1 cellular context compared by ENCODE assay signal in the genomic region with DNA sequence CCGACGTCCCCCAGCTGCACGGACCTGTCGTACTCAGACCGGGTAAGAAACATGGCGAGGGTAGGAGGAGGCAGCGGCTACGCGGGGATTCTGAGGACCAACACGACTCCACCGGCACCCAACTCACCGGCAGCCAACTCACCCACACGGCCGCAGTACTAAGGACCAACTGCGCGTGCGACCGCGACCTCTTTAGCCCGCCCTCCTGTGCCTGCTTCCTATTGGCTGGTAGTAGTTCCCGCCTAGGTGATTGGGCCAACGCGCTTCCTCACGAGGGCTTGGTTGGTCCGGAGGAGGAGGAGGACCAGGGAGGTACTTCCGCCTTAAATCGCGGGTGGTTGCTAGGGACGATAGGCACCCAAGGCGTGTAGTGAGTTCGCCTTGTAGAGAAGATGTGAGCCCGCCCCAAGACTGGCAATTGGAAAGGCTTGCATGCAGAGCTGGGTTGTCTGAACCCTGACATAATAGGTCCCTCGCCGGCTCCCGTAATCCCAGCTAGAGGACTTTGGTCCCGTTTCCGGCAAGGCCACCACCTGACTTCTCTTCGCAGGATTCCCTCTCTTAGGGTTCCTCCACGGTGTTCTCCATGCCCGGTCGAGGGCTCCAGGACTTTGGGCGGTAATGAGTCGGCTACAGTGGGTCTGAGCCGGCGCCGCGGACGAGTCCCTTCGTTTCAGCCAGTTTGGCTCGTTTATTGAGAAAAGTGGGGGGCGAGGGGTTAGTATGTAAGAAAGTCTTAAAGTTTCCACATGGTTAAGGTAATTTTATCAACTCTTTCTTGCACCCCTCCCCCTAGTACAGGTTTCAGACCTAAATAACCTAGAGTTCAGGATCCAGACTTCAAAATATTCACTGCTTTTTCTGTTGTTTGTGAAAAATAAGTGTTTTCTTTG.
TF ChIP-seq lines count a peak whose summit lies in the region.

A gene (minus strand): TSS at position 171 of the 893 bp plus-strand sequence. CDS start 118 bp downstream, at position 53.

TF ChIP-seq in K562, 482 proteins besides CTCF, POLR2A, EP300 and RAD21 (continued from another document and continues in another):
- no peak for TF ChIP-seq ETV6 (IDR thresholded peaks at IDR 0.05; ENCODE audit: borderline replicate concordance in 1 of 2, low read depth in 2 of 2, low read length in 1 of 2)
- no peak for TF ChIP-seq ETV6 (CRISPR knock-in tag; IDR thresholded peaks at IDR 0.05; ENCODE audit: borderline replicate concordance)
- TF ChIP-seq, protein P1, sequence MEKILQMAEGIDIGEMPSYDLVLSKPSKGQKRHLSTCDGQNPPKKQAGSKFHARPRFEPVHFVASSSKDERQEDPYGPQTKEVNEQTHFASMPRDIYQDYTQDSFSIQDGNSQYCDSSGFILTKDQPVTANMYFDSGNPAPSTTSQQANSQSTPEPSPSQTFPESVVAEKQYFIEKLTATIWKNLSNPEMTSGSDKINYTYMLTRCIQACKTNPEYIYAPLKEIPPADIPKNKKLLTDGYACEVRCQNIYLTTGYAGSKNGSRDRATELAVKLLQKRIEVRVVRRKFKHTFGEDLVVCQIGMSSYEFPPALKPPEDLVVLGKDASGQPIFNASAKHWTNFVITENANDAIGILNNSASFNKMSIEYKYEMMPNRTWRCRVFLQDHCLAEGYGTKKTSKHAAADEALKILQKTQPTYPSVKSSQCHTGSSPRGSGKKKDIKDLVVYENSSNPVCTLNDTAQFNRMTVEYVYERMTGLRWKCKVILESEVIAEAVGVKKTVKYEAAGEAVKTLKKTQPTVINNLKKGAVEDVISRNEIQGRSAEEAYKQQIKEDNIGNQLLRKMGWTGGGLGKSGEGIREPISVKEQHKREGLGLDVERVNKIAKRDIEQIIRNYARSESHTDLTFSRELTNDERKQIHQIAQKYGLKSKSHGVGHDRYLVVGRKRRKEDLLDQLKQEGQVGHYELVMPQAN (IDR thresholded peaks at IDR 0.05; ENCODE audit: borderline replicate concordance): peak; percentile 85; the same call in 1 of the 2 replicates
- TF ChIP-seq RBM25 (IDR thresholded peaks at IDR 0.05; ENCODE audit: low read depth, low read length, severe bottlenecking): peak; percentile 95
- peak; percentile 86 for TF ChIP-seq MYC (IDR thresholded peaks at IDR 0.05; ENCODE audit: low read depth, low read length)
- no peak for TF ChIP-seq MYC (CRISPR knock-in tag; IDR thresholded peaks at IDR 0.05; ENCODE audit: borderline replicate concordance, low read depth)
- TF ChIP-seq ARNT (IDR thresholded peaks at IDR 0.05): peak in 1 of 2 experiments; percentile 16; a peak in 2 of 4 replicates
- TF ChIP-seq, protein P2, sequence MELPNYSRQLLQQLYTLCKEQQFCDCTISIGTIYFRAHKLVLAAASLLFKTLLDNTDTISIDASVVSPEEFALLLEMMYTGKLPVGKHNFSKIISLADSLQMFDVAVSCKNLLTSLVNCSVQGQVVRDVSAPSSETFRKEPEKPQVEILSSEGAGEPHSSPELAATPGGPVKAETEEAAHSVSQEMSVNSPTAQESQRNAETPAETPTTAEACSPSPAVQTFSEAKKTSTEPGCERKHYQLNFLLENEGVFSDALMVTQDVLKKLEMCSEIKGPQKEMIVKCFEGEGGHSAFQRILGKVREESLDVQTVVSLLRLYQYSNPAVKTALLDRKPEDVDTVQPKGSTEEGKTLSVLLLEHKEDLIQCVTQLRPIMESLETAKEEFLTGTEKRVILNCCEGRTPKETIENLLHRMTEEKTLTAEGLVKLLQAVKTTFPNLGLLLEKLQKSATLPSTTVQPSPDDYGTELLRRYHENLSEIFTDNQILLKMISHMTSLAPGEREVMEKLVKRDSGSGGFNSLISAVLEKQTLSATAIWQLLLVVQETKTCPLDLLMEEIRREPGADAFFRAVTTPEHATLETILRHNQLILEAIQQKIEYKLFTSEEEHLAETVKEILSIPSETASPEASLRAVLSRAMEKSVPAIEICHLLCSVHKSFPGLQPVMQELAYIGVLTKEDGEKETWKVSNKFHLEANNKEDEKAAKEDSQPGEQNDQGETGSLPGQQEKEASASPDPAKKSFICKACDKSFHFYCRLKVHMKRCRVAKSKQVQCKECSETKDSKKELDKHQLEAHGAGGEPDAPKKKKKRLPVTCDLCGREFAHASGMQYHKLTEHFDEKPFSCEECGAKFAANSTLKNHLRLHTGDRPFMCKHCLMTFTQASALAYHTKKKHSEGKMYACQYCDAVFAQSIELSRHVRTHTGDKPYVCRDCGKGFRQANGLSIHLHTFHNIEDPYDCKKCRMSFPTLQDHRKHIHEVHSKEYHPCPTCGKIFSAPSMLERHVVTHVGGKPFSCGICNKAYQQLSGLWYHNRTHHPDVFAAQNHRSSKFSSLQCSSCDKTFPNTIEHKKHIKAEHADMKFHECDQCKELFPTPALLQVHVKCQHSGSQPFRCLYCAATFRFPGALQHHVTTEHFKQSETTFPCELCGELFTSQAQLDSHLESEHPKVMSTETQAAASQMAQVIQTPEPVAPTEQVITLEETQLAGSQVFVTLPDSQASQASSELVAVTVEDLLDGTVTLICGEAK (IDR thresholded peaks at IDR 0.05): peak; percentile 92
- TF ChIP-seq, protein P2 (CRISPR knock-in tag; IDR thresholded peaks at IDR 0.05): no peak
- TF ChIP-seq NR4A1 (CRISPR knock-in tag; IDR thresholded peaks at IDR 0.05): peak; percentile 63; the same call in 1 of the 2 replicates
- TF ChIP-seq NR4A1 (tag; IDR thresholded peaks at IDR 0.05): no peak
- no peak for TF ChIP-seq HOXB6 (CRISPR knock-in tag; IDR thresholded peaks at IDR 0.05; ENCODE audit: borderline replicate concordance)
- TF ChIP-seq, protein P3, sequence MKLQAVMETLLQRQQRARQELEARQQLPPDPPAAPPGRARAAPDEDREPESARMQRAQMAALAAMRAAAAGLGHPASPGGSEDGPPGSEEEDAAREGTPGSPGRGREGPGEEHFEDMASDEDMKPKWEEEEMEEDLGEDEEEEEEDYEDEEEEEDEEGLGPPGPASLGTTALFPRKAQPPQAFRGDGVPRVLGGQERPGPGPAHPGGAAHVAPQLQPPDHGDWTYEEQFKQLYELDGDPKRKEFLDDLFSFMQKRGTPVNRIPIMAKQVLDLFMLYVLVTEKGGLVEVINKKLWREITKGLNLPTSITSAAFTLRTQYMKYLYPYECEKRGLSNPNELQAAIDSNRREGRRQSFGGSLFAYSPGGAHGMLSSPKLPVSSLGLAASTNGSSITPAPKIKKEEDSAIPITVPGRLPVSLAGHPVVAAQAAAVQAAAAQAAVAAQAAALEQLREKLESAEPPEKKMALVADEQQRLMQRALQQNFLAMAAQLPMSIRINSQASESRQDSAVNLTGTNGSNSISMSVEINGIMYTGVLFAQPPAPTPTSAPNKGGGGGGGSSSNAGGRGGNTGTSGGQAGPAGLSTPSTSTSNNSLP (IDR thresholded peaks at IDR 0.05; ENCODE audit: borderline replicate concordance, low read depth, low read length): 0 out of 2 replicates have a peak, but pooled peaks have one; percentile 7
- peak; percentile 2 to 81; a peak in 2 of 4 replicates for TF ChIP-seq SIN3A (IDR thresholded peaks at IDR 0.05; ENCODE audit: borderline replicate concordance in 2 of 2, control insufficient read depth in 1 of 2, low read depth in 2 of 2, low read length in 2 of 2)
- TF ChIP-seq TAF7 (tag; IDR thresholded peaks at IDR 0.05): peak; percentile 82
- TF ChIP-seq ZNF316 (IDR thresholded peaks at IDR 0.05): no peak
- TF ChIP-seq MAZ (CRISPR knock-in tag; conservative IDR thresholded peaks at IDR 0.05 in 1 of 2, IDR thresholded peaks at IDR 0.05 in 1 of 2): peak; percentile 44 to 61; a peak in 3 of 4 replicates
- TF ChIP-seq HDAC3 (IDR thresholded peaks at IDR 0.05; ENCODE audit: borderline replicate concordance, partially characterized antibody): no peak
- TF ChIP-seq, protein P4, sequence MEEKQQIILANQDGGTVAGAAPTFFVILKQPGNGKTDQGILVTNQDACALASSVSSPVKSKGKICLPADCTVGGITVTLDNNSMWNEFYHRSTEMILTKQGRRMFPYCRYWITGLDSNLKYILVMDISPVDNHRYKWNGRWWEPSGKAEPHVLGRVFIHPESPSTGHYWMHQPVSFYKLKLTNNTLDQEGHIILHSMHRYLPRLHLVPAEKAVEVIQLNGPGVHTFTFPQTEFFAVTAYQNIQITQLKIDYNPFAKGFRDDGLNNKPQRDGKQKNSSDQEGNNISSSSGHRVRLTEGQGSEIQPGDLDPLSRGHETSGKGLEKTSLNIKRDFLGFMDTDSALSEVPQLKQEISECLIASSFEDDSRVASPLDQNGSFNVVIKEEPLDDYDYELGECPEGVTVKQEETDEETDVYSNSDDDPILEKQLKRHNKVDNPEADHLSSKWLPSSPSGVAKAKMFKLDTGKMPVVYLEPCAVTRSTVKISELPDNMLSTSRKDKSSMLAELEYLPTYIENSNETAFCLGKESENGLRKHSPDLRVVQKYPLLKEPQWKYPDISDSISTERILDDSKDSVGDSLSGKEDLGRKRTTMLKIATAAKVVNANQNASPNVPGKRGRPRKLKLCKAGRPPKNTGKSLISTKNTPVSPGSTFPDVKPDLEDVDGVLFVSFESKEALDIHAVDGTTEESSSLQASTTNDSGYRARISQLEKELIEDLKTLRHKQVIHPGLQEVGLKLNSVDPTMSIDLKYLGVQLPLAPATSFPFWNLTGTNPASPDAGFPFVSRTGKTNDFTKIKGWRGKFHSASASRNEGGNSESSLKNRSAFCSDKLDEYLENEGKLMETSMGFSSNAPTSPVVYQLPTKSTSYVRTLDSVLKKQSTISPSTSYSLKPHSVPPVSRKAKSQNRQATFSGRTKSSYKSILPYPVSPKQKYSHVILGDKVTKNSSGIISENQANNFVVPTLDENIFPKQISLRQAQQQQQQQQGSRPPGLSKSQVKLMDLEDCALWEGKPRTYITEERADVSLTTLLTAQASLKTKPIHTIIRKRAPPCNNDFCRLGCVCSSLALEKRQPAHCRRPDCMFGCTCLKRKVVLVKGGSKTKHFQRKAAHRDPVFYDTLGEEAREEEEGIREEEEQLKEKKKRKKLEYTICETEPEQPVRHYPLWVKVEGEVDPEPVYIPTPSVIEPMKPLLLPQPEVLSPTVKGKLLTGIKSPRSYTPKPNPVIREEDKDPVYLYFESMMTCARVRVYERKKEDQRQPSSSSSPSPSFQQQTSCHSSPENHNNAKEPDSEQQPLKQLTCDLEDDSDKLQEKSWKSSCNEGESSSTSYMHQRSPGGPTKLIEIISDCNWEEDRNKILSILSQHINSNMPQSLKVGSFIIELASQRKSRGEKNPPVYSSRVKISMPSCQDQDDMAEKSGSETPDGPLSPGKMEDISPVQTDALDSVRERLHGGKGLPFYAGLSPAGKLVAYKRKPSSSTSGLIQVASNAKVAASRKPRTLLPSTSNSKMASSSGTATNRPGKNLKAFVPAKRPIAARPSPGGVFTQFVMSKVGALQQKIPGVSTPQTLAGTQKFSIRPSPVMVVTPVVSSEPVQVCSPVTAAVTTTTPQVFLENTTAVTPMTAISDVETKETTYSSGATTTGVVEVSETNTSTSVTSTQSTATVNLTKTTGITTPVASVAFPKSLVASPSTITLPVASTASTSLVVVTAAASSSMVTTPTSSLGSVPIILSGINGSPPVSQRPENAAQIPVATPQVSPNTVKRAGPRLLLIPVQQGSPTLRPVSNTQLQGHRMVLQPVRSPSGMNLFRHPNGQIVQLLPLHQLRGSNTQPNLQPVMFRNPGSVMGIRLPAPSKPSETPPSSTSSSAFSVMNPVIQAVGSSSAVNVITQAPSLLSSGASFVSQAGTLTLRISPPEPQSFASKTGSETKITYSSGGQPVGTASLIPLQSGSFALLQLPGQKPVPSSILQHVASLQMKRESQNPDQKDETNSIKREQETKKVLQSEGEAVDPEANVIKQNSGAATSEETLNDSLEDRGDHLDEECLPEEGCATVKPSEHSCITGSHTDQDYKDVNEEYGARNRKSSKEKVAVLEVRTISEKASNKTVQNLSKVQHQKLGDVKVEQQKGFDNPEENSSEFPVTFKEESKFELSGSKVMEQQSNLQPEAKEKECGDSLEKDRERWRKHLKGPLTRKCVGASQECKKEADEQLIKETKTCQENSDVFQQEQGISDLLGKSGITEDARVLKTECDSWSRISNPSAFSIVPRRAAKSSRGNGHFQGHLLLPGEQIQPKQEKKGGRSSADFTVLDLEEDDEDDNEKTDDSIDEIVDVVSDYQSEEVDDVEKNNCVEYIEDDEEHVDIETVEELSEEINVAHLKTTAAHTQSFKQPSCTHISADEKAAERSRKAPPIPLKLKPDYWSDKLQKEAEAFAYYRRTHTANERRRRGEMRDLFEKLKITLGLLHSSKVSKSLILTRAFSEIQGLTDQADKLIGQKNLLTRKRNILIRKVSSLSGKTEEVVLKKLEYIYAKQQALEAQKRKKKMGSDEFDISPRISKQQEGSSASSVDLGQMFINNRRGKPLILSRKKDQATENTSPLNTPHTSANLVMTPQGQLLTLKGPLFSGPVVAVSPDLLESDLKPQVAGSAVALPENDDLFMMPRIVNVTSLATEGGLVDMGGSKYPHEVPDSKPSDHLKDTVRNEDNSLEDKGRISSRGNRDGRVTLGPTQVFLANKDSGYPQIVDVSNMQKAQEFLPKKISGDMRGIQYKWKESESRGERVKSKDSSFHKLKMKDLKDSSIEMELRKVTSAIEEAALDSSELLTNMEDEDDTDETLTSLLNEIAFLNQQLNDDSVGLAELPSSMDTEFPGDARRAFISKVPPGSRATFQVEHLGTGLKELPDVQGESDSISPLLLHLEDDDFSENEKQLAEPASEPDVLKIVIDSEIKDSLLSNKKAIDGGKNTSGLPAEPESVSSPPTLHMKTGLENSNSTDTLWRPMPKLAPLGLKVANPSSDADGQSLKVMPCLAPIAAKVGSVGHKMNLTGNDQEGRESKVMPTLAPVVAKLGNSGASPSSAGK (IDR thresholded peaks at IDR 0.05): peak; percentile 95
- peak; percentile 37; the same call in 1 of the 2 replicates for TF ChIP-seq EGR1 (conservative IDR thresholded peaks at IDR 0.05)
- TF ChIP-seq ARID1B (IDR thresholded peaks at IDR 0.05): 0 out of 2 replicates have a peak, but pooled peaks have one; percentile 26
- 0 out of 2 replicates have a peak, but pooled peaks have one; percentile 18 for TF ChIP-seq JUN (IDR thresholded peaks at IDR 0.05; ENCODE audit: borderline replicate concordance, low read depth, low read length)
- no peak for TF ChIP-seq JUN (CRISPR knock-in tag; IDR thresholded peaks at IDR 0.05; ENCODE audit: borderline replicate concordance)
- TF ChIP-seq RFX1 (IDR thresholded peaks at IDR 0.05): peak; percentile 96
